Comparison of ENCODE assay signal across 10 cellular contexts in genomic region chr6:113825776-113826175, GRCh38. TPM values are rescaled to one million over a fixed set of nuclear protein-coding genes. Genes with fewer than 3 reads are reported as not detected.
DNase-seq lines count a peak whose midpoint lies in the region; ATAC-seq and TF ChIP-seq lines count a peak whose summit lies in the region.
"Had no signal": no experiment of that assay in that cellular context is flagged by ENCODE, and none has a peak within 500 bp of the region (broad histone marks: within the 10 kb centered on the region; RNA-seq: fewer than 3 reads in every experiment).

No MANE protein-coding gene starts in this region.

- H3K27me3 ChIP-seq in uterus (no peaks in the 10 kb centered on the region), mesendoderm (ENCODE audit: insufficient read depth, low read length, poor library complexity) (no peaks in the 10 kb centered on the region)
- H3K27me3 ChIP-seq in CD4-positive, alpha-beta T cell (ENCODE audit: control insufficient read depth, insufficient read depth, low read length) = peaks cover 7% of the 10 kb centered on the region

- no peak for ATAC-seq in CD4-positive, alpha-beta T cell (ENCODE audit: poor library complexity)
- no peak for ATAC-seq in HG03565 (IDR thresholded peaks at IDR 0.05; ENCODE audit: unreplicated experiment)

- no peaks in the 10 kb centered on the region for H3K9me3 ChIP-seq in uterus
- H3K9me3 ChIP-seq in CD4-positive, alpha-beta T cell (ENCODE audit: control insufficient read depth, low read length) = no peaks in the 10 kb centered on the region

- intact Hi-C loops in uterus (cut with DNase I; ENCODE audit: low total_unique reads) = no loop called here
- intact Hi-C loops in CD4-positive, alpha-beta T cell (cut with DNase I, micrococcal nuclease) = no loop called here

- H3K79me2 ChIP-seq in mesendoderm (ENCODE audit: control insufficient read depth, insufficient read depth, low read length) = no peaks in the 10 kb centered on the region

- no peak overlapping the region for H3K56ac ChIP-seq in mesendoderm (ENCODE audit: low read length)

- no peak overlapping the region for H2AK5ac ChIP-seq in mesendoderm (ENCODE audit: low read length)

- no peak overlapping the region for H2BK15ac ChIP-seq in mesendoderm (replicated peaks; ENCODE audit: low read depth)

- H2BK5ac ChIP-seq in mesendoderm (ENCODE audit: low read length) = no peak overlapping the region

- no peak overlapping the region for H3K4me3 ChIP-seq in choroid plexus epithelial cell (ENCODE audit: low read depth, low read length)
- H3K4me3 ChIP-seq in uterus = no peak overlapping the region
- H3K4me3 ChIP-seq in mesendoderm (ENCODE audit: low read length) = no peak overlapping the region

- TF ChIP-seq POLR2A in uterus (IDR thresholded peaks at IDR 0.05) = no peak

- TF ChIP-seq CTCF in choroid plexus epithelial cell (conservative IDR thresholded peaks at IDR 0.05; ENCODE audit: low read depth, low read length) (no peak), mesothelial cell of epicardium (IDR thresholded peaks at IDR 0.05; ENCODE audit: unreplicated experiment) (no peak), uterus (IDR thresholded peaks at IDR 0.05) (peak in 1 of 4 experiments; percentile 5)
- no peak for TF ChIP-seq CTCF in CD4-positive, alpha-beta T cell (IDR thresholded peaks at IDR 0.05)

- no peak overlapping the region for H2BK120ac ChIP-seq in mesendoderm (ENCODE audit: low read depth, low read length)

- peak overlapping the region; percentile 37 for H3K27ac Mint-ChIP-seq in mesothelial cell of epicardium
- no peak overlapping the region for H3K27ac Mint-ChIP-seq in CD4-positive, alpha-beta T cell
- H3K27ac Mint-ChIP-seq: activated B cell treated with CpG ODN at 0.5 μM for 24 hours had no signal

- no CpG with 5 or more reads among the region's 5 CpGs for WGBS in mesendoderm (ENCODE audit: extremely low coverage, insufficient coverage, low lambda C conversion rate)

- H3K4ac ChIP-seq in mesendoderm (ENCODE audit: low read depth, low read length) = no peak overlapping the region

- no peak overlapping the region for H3K9ac ChIP-seq in mesendoderm (ENCODE audit: low read length)

- H4K8ac ChIP-seq in mesendoderm (ENCODE audit: low read depth, low read length) = no peak overlapping the region

- no peaks in the 10 kb centered on the region for H3K36me3 ChIP-seq in uterus
- no peaks in the 10 kb centered on the region for H3K36me3 ChIP-seq in mesendoderm (ENCODE audit: control insufficient read depth, insufficient read depth, low read length)

- DNase-seq in NCI-H1436 (lab: John Stamatoyannopoulos, UW) (peak; percentile 33), NCI-H1436 treated with DMSO at 0.1 percent for 48 hours (lab: John Stamatoyannopoulos, UW) (no peak), choroid plexus epithelial cell (ENCODE audit: low read depth) (peak; percentile 68), mesothelial cell of epicardium (ENCODE audit: low spot score in 2 of 2, unreplicated experiment in 2 of 2) (no peak), uterus (peak; percentile 42 to 80), mesendoderm (no peak)
- no peak for DNase-seq in CD4-positive, alpha-beta T cell
- DNase-seq: 8988T, activated B cell treated with CpG ODN at 0.5 μM for 24 hours had no signal

- CTCF ChIA-PET in CD4-positive, alpha-beta T cell (lab: Charles Lee) = no interaction called here

- no peak overlapping the region for H3K4me3 Mint-ChIP-seq in mesothelial cell of epicardium
- H3K4me3 Mint-ChIP-seq in CD4-positive, alpha-beta T cell = no peak overlapping the region
- H3K4me3 Mint-ChIP-seq: activated B cell treated with CpG ODN at 0.5 μM for 24 hours had no signal

- H3K36me3 Mint-ChIP-seq in mesothelial cell of epicardium = no peaks in the 10 kb centered on the region
- no peaks in the 10 kb centered on the region for H3K36me3 Mint-ChIP-seq in CD4-positive, alpha-beta T cell (ENCODE audit: low read depth)

- H3K4me1 Mint-ChIP-seq in mesothelial cell of epicardium = peaks cover 7% of the 10 kb centered on the region
- no peaks in the 10 kb centered on the region for H3K4me1 Mint-ChIP-seq in CD4-positive, alpha-beta T cell (ENCODE audit: low read depth)
- H3K4me1 Mint-ChIP-seq: activated B cell treated with CpG ODN at 0.5 μM for 24 hours had no signal

- no peak overlapping the region for H3K4me2 ChIP-seq in mesendoderm (ENCODE audit: low read length)

- H3K18ac ChIP-seq in mesendoderm (ENCODE audit: low read length) = no peak overlapping the region

- H3K27ac ChIP-seq in uterus (peak overlapping the region in 1 of 2 donors; percentile 13), mesendoderm (ENCODE audit: low read depth, low read length) (no peak overlapping the region)
- H3K27ac ChIP-seq in CD4-positive, alpha-beta T cell (ENCODE audit: low read depth, low read length) = no peak overlapping the region

- no peaks in the 10 kb centered on the region for H3K9me3 Mint-ChIP-seq in mesothelial cell of epicardium
- no peaks in the 10 kb centered on the region for H3K9me3 Mint-ChIP-seq in CD4-positive, alpha-beta T cell
- H3K9me3 Mint-ChIP-seq: activated B cell treated with CpG ODN at 0.5 μM for 24 hours had no signal

- H3K79me1 ChIP-seq in mesendoderm (ENCODE audit: low read length) = no peaks in the 10 kb centered on the region

- no peaks in the 10 kb centered on the region for H3K27me3 Mint-ChIP-seq in mesothelial cell of epicardium (ENCODE audit: low read depth)
- peaks cover 37% of the 10 kb centered on the region for H3K27me3 Mint-ChIP-seq in CD4-positive, alpha-beta T cell
- H3K27me3 Mint-ChIP-seq: activated B cell treated with CpG ODN at 0.5 μM for 24 hours had no signal

- POLR2A ChIA-PET in CD4-positive, alpha-beta T cell (lab: Charles Lee) = no interaction called here

- H3K23ac ChIP-seq in mesendoderm (ENCODE audit: low read length) = no peak overlapping the region

- H3K4me1 ChIP-seq in uterus = no peaks in the 10 kb centered on the region
- H3K4me1 ChIP-seq in mesendoderm (ENCODE audit: control insufficient read depth, low read depth, low read length) = no peaks in the 10 kb centered on the region

- H4K5ac ChIP-seq in mesendoderm (ENCODE audit: low read length) = no peak overlapping the region

RNA-seq across cellular contexts. Expression of gene MARCKS, which starts 31.4 kb away (rescaled TPM):
- total RNA-seq in mesothelial cell of epicardium = 174 to 179 TPM (median 174 TPM) in 3 replicates
- 100 to 1,000 TPM in 1 of 4 donors, 10 to 100 TPM in 3; 14.9 to 140 (median 42.6) TPM for total RNA-seq in uterus
- total RNA-seq in CD4-positive, alpha-beta T cell = under 1 TPM; 0.63 to 0.70 TPM
- 91.9 TPM for polyA plus RNA-seq in mesendoderm (2013, experiment 1 of 2)
- polyA plus RNA-seq in mesendoderm (2013, experiment 2 of 2) = 90.6 TPM

Comparison
In these comparisons a context has a peak if more than half of its experiments do, and no peak if none do; other contexts are left out.
1. DNase-seq: peak in NCI-H1436 (single experiment), choroid plexus epithelial cell (single experiment) and uterus (2 of 2); none in NCI-H1436 treated with DMSO at 0.1 percent for 48 hours (single experiment), mesothelial cell of epicardium (0 of 2), CD4-positive, alpha-beta T cell (0 of 10) and mesendoderm (single experiment).
2. RNA of gene MARCKS, which starts 31.4 kb away (total RNA-seq): 174 to 179 TPM in mesothelial cell of epicardium and 14.9 to 140 TPM in uterus; 0.63 to 0.70 TPM in CD4-positive, alpha-beta T cell; every median in the first group is over 4 times any median in the second.